In genomic region chr3:196524527-196524926, GRCh38 we compare ENCODE assay signal across 18 cellular contexts. TPM values are rescaled to one million over a fixed set of nuclear protein-coding genes. Genes with fewer than 3 reads are reported as not detected.
DNase-seq lines count a peak whose midpoint lies in the region; ATAC-seq, FAIRE-seq and TF ChIP-seq lines count a peak whose summit lies in the region.
"Had no signal": no experiment of that assay in that cellular context is flagged by ENCODE, and none has a peak within 500 bp of the region (broad histone marks: within the 10 kb centered on the region; RNA-seq: fewer than 3 reads in every experiment).

No MANE protein-coding gene starts in this region.

- intact Hi-C loops in HepG2 (cut with micrococcal nuclease; ENCODE audit: unreplicated experiment) = no loop called here
- intact Hi-C loops in right lobe of liver (cut with DNase I) = no loop called here

- no peak overlapping the region for H2AFZ ChIP-seq in HepG2 (ENCODE audit: low read length)

- H3K4me1 ChIP-seq in HepG2 (ENCODE audit: insufficient read depth, low read length) (no peaks in the 10 kb centered on the region; the same call in 1 of the 2 replicates), right lobe of liver (no peaks in the 10 kb centered on the region)

- TF ChIP-seq RAD21 in HepG2 (CRISPR knock-in tag; IDR thresholded peaks at IDR 0.05) = no peak

- in situ Hi-C loops in HepG2 (cut with HindIII; ENCODE audit: extremely low pct_ligation_motif_present, low pct_unique_long_range_greater_than_20kb) = no loop called here

- H3K27me3 ChIP-seq in HepG2 (ENCODE audit: control insufficient read depth in 1 of 2, insufficient read depth in 2 of 2, low read length in 2 of 2) (peaks cover 0 to 14% of the 10 kb centered on the region in 2 experiments; a peak in 1 of 5 replicates), right lobe of liver (no peaks in the 10 kb centered on the region)
- H3K27me3 ChIP-seq: suprapubic skin had no signal

- no peak for TF ChIP-seq EP300 in HepG2 (IDR thresholded peaks at IDR 0.05; ENCODE audit: low read depth in 2 of 2, low read length in 2 of 2)
- TF ChIP-seq EP300 in HepG2 (CRISPR knock-in tag; IDR thresholded peaks at IDR 0.05; ENCODE audit: borderline replicate concordance) = no peak

- no peaks in the 10 kb centered on the region for H3K9me3 ChIP-seq in HepG2 (ENCODE audit: low read length)
- peaks cover 0 to 13% (median 6%) of the 10 kb centered on the region in 4 donors for H3K9me3 ChIP-seq in right lobe of liver

- ATAC-seq in HepG2 (peak; percentile 56), right lobe of liver (no peak), GM18870 (IDR thresholded peaks at IDR 0.05; ENCODE audit: unreplicated experiment) (no peak)

- POLR2A ChIA-PET in HepG2 (lab: Yijun Ruan, JAX) = no interaction called here

- no peak for TF ChIP-seq POLR2A in HepG2 (IDR thresholded peaks at IDR 0.05; ENCODE audit: insufficient read depth in 1 of 2, low read depth in 2 of 2, low read length in 2 of 2)
- TF ChIP-seq POLR2A in right lobe of liver (IDR thresholded peaks at IDR 0.05) = no peak

- no peaks in the 10 kb centered on the region for H3K36me3 ChIP-seq in HepG2 (replicated peaks in 1 of 2; ENCODE audit: control insufficient read depth in 1 of 2, insufficient read depth in 2 of 2, low read length in 2 of 2)
- no peaks in the 10 kb centered on the region for H3K36me3 ChIP-seq in right lobe of liver
- H3K36me3 ChIP-seq: suprapubic skin had no signal

- no peak for FAIRE-seq in HepG2 (lab: Jason Lieb, UNC)

- H3K27ac ChIP-seq in HepG2 (ENCODE audit: extremely low read length, insufficient read depth, low read length) (no peak overlapping the region), right lobe of liver (no peak overlapping the region)
- H3K27ac ChIP-seq: suprapubic skin had no signal

- CTCF ChIA-PET in HepG2 (lab: Yijun Ruan, JAX; ENCODE audit: low intra/inter-chr PET ratio, low total read pairs) = no interaction called here

- no peak for DNase-seq in HepG2 (ENCODE audit: low spot score)
- DNase-seq in right lobe of liver = no peak
- peak; percentile 73 for DNase-seq in NCI-H82 treated with DMSO at 0.1 percent for 48 hours (lab: John Stamatoyannopoulos, UW; ENCODE audit: unreplicated experiment)
- peak; percentile 28 to 46 for DNase-seq in cardiac fibroblast (ENCODE audit: low read depth in 2 of 2)
- no peak for DNase-seq in NCI-H1436 treated with DMSO at 0.1 percent for 48 hours (lab: John Stamatoyannopoulos, UW)
- no peak for DNase-seq in GM19240 (ENCODE audit: insufficient read length, low spot score)
- DNase-seq in stimulated activated naive CD4-positive, alpha-beta T cell (lab: John Stamatoyannopoulos, UW) = no peak
- DNase-seq: activated CD4-positive, alpha-beta memory T cell treated with anti-CD3 and anti-CD28 coated beads for 36 hours; activated naive CD4-positive, alpha-beta T cell treated with anti-CD3 and anti-CD28 coated beads, Interleukin-2, amount 10 ng/mL, durations not matched to agents 7 days and 5 days; head of caudate nucleus; NCI-H510A; T-helper 1 cell had no signal

- no peak overlapping the region for H3K9ac ChIP-seq in HepG2 (ENCODE audit: insufficient read depth, low read depth, low read length)

- no TSS peak for BruUV-seq in HepG2 (replicated peaks; lab: Mats Ljungman, UMichigan)

- H4K20me1 ChIP-seq in HepG2 (ENCODE audit: insufficient read depth, low read length) = no peaks in the 10 kb centered on the region

- H3K4me3 ChIP-seq in HepG2 (replicated peaks in 1 of 3; ENCODE audit: insufficient read depth in 1 of 3, low read depth in 2 of 3, low read length in 3 of 3) = no peak overlapping the region
- H3K4me3 ChIP-seq in right lobe of liver = no peak overlapping the region
- H3K4me3 ChIP-seq in cardiac fibroblast (replicated peaks in 1 of 2; ENCODE audit: low read depth in 2 of 2, low read length in 2 of 2) = no peak overlapping the region
- H3K4me3 ChIP-seq: suprapubic skin had no signal

- 30% methylated on average over 5 of the region's 5 CpGs for WGBS in HepG2 (ENCODE audit: low lambda C conversion rate)
- 39% methylated on average over 5 of the region's 5 CpGs for WGBS in right lobe of liver (ENCODE audit: insufficient coverage, low coverage, low lambda C conversion rate, missing lambda C conversion rate)

- no peak overlapping the region for H3K4me2 ChIP-seq in HepG2 (ENCODE audit: low read depth, low read length)

- TF ChIP-seq CTCF in HepG2 (CRISPR knock-in tag; IDR thresholded peaks at IDR 0.05) (peak; percentile 47), right lobe of liver (IDR thresholded peaks at IDR 0.05) (no peak), cardiac fibroblast (IDR thresholded peaks at IDR 0.05; ENCODE audit: low read depth, low read length) (peak; percentile 36)

- no peaks in the 10 kb centered on the region for H3K79me2 ChIP-seq in HepG2 (ENCODE audit: insufficient read depth, low read length)

RNA-seq across cellular contexts. Expression of gene SMCO1, which starts 9.4 kb away (rescaled TPM):
- total RNA-seq in HepG2 (2016; rRNA removed; fragmentation: Illumina TruSeq; extraction: Trizol) (not detected in 2 replicates), right lobe of liver (not detected)
- total RNA-seq in HepG2 (2016; cell fraction: cytosol; rRNA removed; fragmentation: Illumina TruSeq; extraction: Trizol; ENCODE audit: low read depth) = not detected in 2 replicates
- not detected in 2 replicates for total RNA-seq in HepG2 (2016; cell fraction: insoluble cytoplasmic fraction; rRNA removed; fragmentation: Illumina TruSeq; extraction: Trizol)
- not detected in 2 replicates for total RNA-seq in HepG2 (2016; cell fraction: membrane; rRNA removed; fragmentation: Illumina TruSeq; extraction: Trizol)
- not detected in 2 replicates for total RNA-seq in HepG2 (2016; cell fraction: nucleus; rRNA removed; fragmentation: Illumina TruSeq; extraction: Trizol)
- not detected in 2 replicates for polyA plus RNA-seq in HepG2 (2011; rRNA removed)
- polyA plus RNA-seq in HepG2 (2011; cell fraction: cytosol; rRNA removed) = not detected in 2 replicates
- polyA plus RNA-seq in HepG2 (2011; cell fraction: nucleus; rRNA removed) = not detected in 2 replicates
- not detected in 2 replicates for polyA plus RNA-seq in HepG2 (2012)
- polyA plus RNA-seq in HepG2 (2016; cell fraction: cytosol; fragmentation: Illumina TruSeq; extraction: Trizol; ENCODE audit: low read depth) = not detected in 2 replicates
- polyA plus RNA-seq in HepG2 (2016; cell fraction: insoluble cytoplasmic fraction; fragmentation: Illumina TruSeq; extraction: Trizol; ENCODE audit: low read depth) = not detected in 2 replicates
- not detected in 2 replicates for polyA plus RNA-seq in HepG2 (2016; cell fraction: membrane; fragmentation: Illumina TruSeq; extraction: Trizol; ENCODE audit: low read depth)
- not detected in 2 replicates for polyA plus RNA-seq in HepG2 (2016; cell fraction: nucleus; fragmentation: Illumina TruSeq; extraction: Trizol; ENCODE audit: insufficient read depth, low read depth)
- polyA minus RNA-seq in HepG2 (2011; rRNA and poly(A)+ RNA removed; ENCODE audit: low replicate concordance) = not detected in 2 replicates
- polyA minus RNA-seq in HepG2 (2011; cell fraction: cytosol; rRNA and poly(A)+ RNA removed) = not detected in 2 replicates
- polyA minus RNA-seq in HepG2 (2011; cell fraction: nucleus; rRNA and poly(A)+ RNA removed) = not detected in 2 replicates
- total RNA-seq: activated CD4-positive, alpha-beta memory T cell treated with anti-CD3 and anti-CD28 coated beads for 36 hours; G401; mesenteric fat pad; renal cortical epithelial cell; suprapubic skin had no signal
- polyA plus RNA-seq: IgD-negative memory B cell had no signal

RNA-seq across cellular contexts. Expression of gene RNF168, which starts 21.0 kb away (rescaled TPM):
- total RNA-seq in HepG2 (2016; rRNA removed; fragmentation: Illumina TruSeq; extraction: Trizol) = 22.9 and 28.8 TPM in 2 replicates
- 4.0 and 5.2 TPM in 2 replicates for total RNA-seq in HepG2 (2016; cell fraction: cytosol; rRNA removed; fragmentation: Illumina TruSeq; extraction: Trizol; ENCODE audit: low read depth)
- total RNA-seq in HepG2 (2016; cell fraction: insoluble cytoplasmic fraction; rRNA removed; fragmentation: Illumina TruSeq; extraction: Trizol) = 22.6 and 28.8 TPM in 2 replicates
- 13.4 and 14.6 TPM in 2 replicates for total RNA-seq in HepG2 (2016; cell fraction: membrane; rRNA removed; fragmentation: Illumina TruSeq; extraction: Trizol)
- total RNA-seq in HepG2 (2016; cell fraction: nucleus; rRNA removed; fragmentation: Illumina TruSeq; extraction: Trizol) = 13.2 and 15.2 TPM in 2 replicates
- polyA plus RNA-seq in HepG2 (2011; rRNA removed) = 3.4 and 3.7 TPM in 2 replicates
- polyA plus RNA-seq in HepG2 (2011; cell fraction: cytosol; rRNA removed) = 2.5 and 3.1 TPM in 2 replicates
- polyA plus RNA-seq in HepG2 (2011; cell fraction: nucleus; rRNA removed) = 3.2 and 4.2 TPM in 2 replicates
- polyA plus RNA-seq in HepG2 (2012) = 7.6 TPM in 2 replicates
- 1.6 and 2.0 TPM in 2 replicates for polyA plus RNA-seq in HepG2 (2016; cell fraction: cytosol; fragmentation: Illumina TruSeq; extraction: Trizol; ENCODE audit: low read depth)
- polyA plus RNA-seq in HepG2 (2016; cell fraction: insoluble cytoplasmic fraction; fragmentation: Illumina TruSeq; extraction: Trizol; ENCODE audit: low read depth) = 14.1 and 14.6 TPM in 2 replicates
- polyA plus RNA-seq in HepG2 (2016; cell fraction: membrane; fragmentation: Illumina TruSeq; extraction: Trizol; ENCODE audit: low read depth) = 3.8 and 3.9 TPM in 2 replicates
- polyA plus RNA-seq in HepG2 (2016; cell fraction: nucleus; fragmentation: Illumina TruSeq; extraction: Trizol; ENCODE audit: insufficient read depth, low read depth) = 15.7 and 16.0 TPM in 2 replicates
- 15.5 and 55.3 TPM in 2 replicates for polyA minus RNA-seq in HepG2 (2011; rRNA and poly(A)+ RNA removed; ENCODE audit: low replicate concordance)
- 12.5 and 16.7 TPM in 2 replicates for polyA minus RNA-seq in HepG2 (2011; cell fraction: cytosol; rRNA and poly(A)+ RNA removed)
- polyA minus RNA-seq in HepG2 (2011; cell fraction: nucleus; rRNA and poly(A)+ RNA removed) = 9.0 and 12.3 TPM in 2 replicates
- total RNA-seq in right lobe of liver = 10 to 100 TPM in 3 of 6 experiments, 1 to 10 TPM in 3; 7.5 to 14.2 (median 11.4) TPM

RNA-seq across cellular contexts. Expression of gene WDR53, which starts 43.8 kb away (rescaled TPM):
- total RNA-seq in HepG2 (2016; rRNA removed; fragmentation: Illumina TruSeq; extraction: Trizol) (7.7 and 16.4 TPM in 2 replicates), right lobe of liver (1 to 10 TPM; 1.5 to 5.8 (median 4.3) TPM)
- total RNA-seq in HepG2 (2016; cell fraction: cytosol; rRNA removed; fragmentation: Illumina TruSeq; extraction: Trizol; ENCODE audit: low read depth) = 2.8 and 5.5 TPM in 2 replicates
- 9.8 and 13.8 TPM in 2 replicates for total RNA-seq in HepG2 (2016; cell fraction: insoluble cytoplasmic fraction; rRNA removed; fragmentation: Illumina TruSeq; extraction: Trizol)
- 6.5 and 7.9 TPM in 2 replicates for total RNA-seq in HepG2 (2016; cell fraction: membrane; rRNA removed; fragmentation: Illumina TruSeq; extraction: Trizol)
- total RNA-seq in HepG2 (2016; cell fraction: nucleus; rRNA removed; fragmentation: Illumina TruSeq; extraction: Trizol) = 5.2 and 7.0 TPM in 2 replicates
- 3.5 and 4.1 TPM in 2 replicates for polyA plus RNA-seq in HepG2 (2011; rRNA removed)
- 3.7 and 3.9 TPM in 2 replicates for polyA plus RNA-seq in HepG2 (2011; cell fraction: cytosol; rRNA removed)
- polyA plus RNA-seq in HepG2 (2011; cell fraction: nucleus; rRNA removed) = 2.9 and 3.9 TPM in 2 replicates
- 6.1 and 9.5 TPM in 2 replicates for polyA plus RNA-seq in HepG2 (2012)
- 3.1 and 3.4 TPM in 2 replicates for polyA plus RNA-seq in HepG2 (2016; cell fraction: cytosol; fragmentation: Illumina TruSeq; extraction: Trizol; ENCODE audit: low read depth)
- 17.3 and 18.0 TPM in 2 replicates for polyA plus RNA-seq in HepG2 (2016; cell fraction: insoluble cytoplasmic fraction; fragmentation: Illumina TruSeq; extraction: Trizol; ENCODE audit: low read depth)
- polyA plus RNA-seq in HepG2 (2016; cell fraction: membrane; fragmentation: Illumina TruSeq; extraction: Trizol; ENCODE audit: low read depth) = 5.2 and 5.5 TPM in 2 replicates
- polyA plus RNA-seq in HepG2 (2016; cell fraction: nucleus; fragmentation: Illumina TruSeq; extraction: Trizol; ENCODE audit: insufficient read depth, low read depth) = 13.6 and 14.4 TPM in 2 replicates
- polyA minus RNA-seq in HepG2 (2011; rRNA and poly(A)+ RNA removed; ENCODE audit: low replicate concordance) = 3.2 and 15.2 TPM in 2 replicates
- 1.8 and 2.3 TPM in 2 replicates for polyA minus RNA-seq in HepG2 (2011; cell fraction: cytosol; rRNA and poly(A)+ RNA removed)
- polyA minus RNA-seq in HepG2 (2011; cell fraction: nucleus; rRNA and poly(A)+ RNA removed) = 2.1 and 4.0 TPM in 2 replicates

RNA-seq across cellular contexts. Expression of gene FBXO45, which starts 43.9 kb away (rescaled TPM):
- total RNA-seq in HepG2 (2016; rRNA removed; fragmentation: Illumina TruSeq; extraction: Trizol) = 12.1 and 18.4 TPM in 2 replicates
- total RNA-seq in HepG2 (2016; cell fraction: cytosol; rRNA removed; fragmentation: Illumina TruSeq; extraction: Trizol; ENCODE audit: low read depth) = 1.4 and 2.1 TPM in 2 replicates
- 12.2 and 16.6 TPM in 2 replicates for total RNA-seq in HepG2 (2016; cell fraction: insoluble cytoplasmic fraction; rRNA removed; fragmentation: Illumina TruSeq; extraction: Trizol)
- total RNA-seq in HepG2 (2016; cell fraction: membrane; rRNA removed; fragmentation: Illumina TruSeq; extraction: Trizol) = 9.5 and 10.4 TPM in 2 replicates
- 6.9 and 8.6 TPM in 2 replicates for total RNA-seq in HepG2 (2016; cell fraction: nucleus; rRNA removed; fragmentation: Illumina TruSeq; extraction: Trizol)
- polyA plus RNA-seq in HepG2 (2011; rRNA removed) = 4.9 and 7.0 TPM in 2 replicates
- polyA plus RNA-seq in HepG2 (2011; cell fraction: cytosol; rRNA removed) = 2.7 and 4.4 TPM in 2 replicates
- 1.4 and 1.7 TPM in 2 replicates for polyA plus RNA-seq in HepG2 (2011; cell fraction: nucleus; rRNA removed)
- 7.8 and 9.3 TPM in 2 replicates for polyA plus RNA-seq in HepG2 (2012)
- 1.4 and 1.6 TPM in 2 replicates for polyA plus RNA-seq in HepG2 (2016; cell fraction: cytosol; fragmentation: Illumina TruSeq; extraction: Trizol; ENCODE audit: low read depth)
- 17.1 and 19.3 TPM in 2 replicates for polyA plus RNA-seq in HepG2 (2016; cell fraction: insoluble cytoplasmic fraction; fragmentation: Illumina TruSeq; extraction: Trizol; ENCODE audit: low read depth)
- polyA plus RNA-seq in HepG2 (2016; cell fraction: membrane; fragmentation: Illumina TruSeq; extraction: Trizol; ENCODE audit: low read depth) = 7.4 and 8.0 TPM in 2 replicates
- 8.4 and 9.2 TPM in 2 replicates for polyA plus RNA-seq in HepG2 (2016; cell fraction: nucleus; fragmentation: Illumina TruSeq; extraction: Trizol; ENCODE audit: insufficient read depth, low read depth)
- 2.6 and 8.3 TPM in 2 replicates for polyA minus RNA-seq in HepG2 (2011; rRNA and poly(A)+ RNA removed; ENCODE audit: low replicate concordance)
- polyA minus RNA-seq in HepG2 (2011; cell fraction: cytosol; rRNA and poly(A)+ RNA removed) = 4.6 and 5.3 TPM in 2 replicates
- polyA minus RNA-seq in HepG2 (2011; cell fraction: nucleus; rRNA and poly(A)+ RNA removed) = 4.2 and 4.5 TPM in 2 replicates
- 1 to 10 TPM; 3.8 to 5.5 (median 4.4) TPM for total RNA-seq in right lobe of liver

Comparison
In these comparisons a context has a peak if more than half of its experiments do, and no peak if none do; other contexts are left out.
1. CTCF ChIP-seq: peak in HepG2 (single experiment) and cardiac fibroblast (single experiment); none in right lobe of liver (0 of 4).
2. DNase-seq: peak in NCI-H82 treated with DMSO at 0.1 percent for 48 hours (single experiment) and cardiac fibroblast (2 of 2); none in HepG2 (single experiment), right lobe of liver (0 of 3), NCI-H1436 treated with DMSO at 0.1 percent for 48 hours (single experiment), GM19240 (single experiment) and stimulated activated naive CD4-positive, alpha-beta T cell (0 of 6).